ENCODE assay signal across 8 cellular contexts in genomic region chr20:63441777-63442493, GRCh38. TPM values are rescaled to one million over a fixed set of nuclear protein-coding genes. Genes with fewer than 3 reads are reported as not detected.
DNase-seq lines count a peak whose midpoint lies in the region; ATAC-seq and TF ChIP-seq lines count a peak whose summit lies in the region.

No MANE protein-coding gene starts in this region.

- H3K27ac ChIP-seq in 22Rv1: no peak overlapping the region
- no peak overlapping the region for H3K27ac ChIP-seq in fibroblast of lung (ENCODE audit: insufficient read depth, low read length)
- H3K27ac ChIP-seq in gastrocnemius medialis: no peak overlapping the region
- H3K27ac ChIP-seq in ascending aorta: no peak overlapping the region

- DNase-seq in NCI-H460 (ENCODE audit: extremely low read depth, low read depth) (peak; percentile 33), fibroblast of lung (ENCODE audit: low read depth in 2 of 2) (peak; percentile 8 to 26), gastrocnemius medialis (peak in 1 of 2 donors; percentile 34), NCI-H187 treated with DMSO at 0.1 percent for 48 hours (lab: John Stamatoyannopoulos, UW) (no peak), ascending aorta (ENCODE audit: low spot score in 2 of 2) (no peak)
- peak; percentile 61 for DNase-seq in activated CD8-positive, alpha-beta memory T cell treated with anti-CD3 and anti-CD28 coated beads, Interleukin-2, amount 50 U/mL, for 4 hours

- H3K27me3 ChIP-seq in fibroblast of lung (ENCODE audit: control insufficient read depth, insufficient read depth, low read length) (no peaks in the 10 kb centered on the region), gastrocnemius medialis (peaks cover under 1 to 10% (median 4%) of the 10 kb centered on the region in 3 donors), ascending aorta (no peaks in the 10 kb centered on the region)

- no peak overlapping the region for H3K4me3 ChIP-seq in fibroblast of lung (replicated peaks in 1 of 4; ENCODE audit: control extremely low read depth in 1 of 4, insufficient read depth in 1 of 4, low read depth in 3 of 4, low read length in 4 of 4)
- H3K4me3 ChIP-seq in gastrocnemius medialis: no peak overlapping the region
- no peak overlapping the region for H3K4me3 ChIP-seq in ascending aorta

- H4K20me1 ChIP-seq in fibroblast of lung (ENCODE audit: control insufficient read depth, extremely low read depth, insufficient read depth, low read length): no peaks in the 10 kb centered on the region

- H3K36me3 ChIP-seq in fibroblast of lung (ENCODE audit: control insufficient read depth, insufficient read depth, low read length) (no peaks in the 10 kb centered on the region), gastrocnemius medialis (no peaks in the 10 kb centered on the region), ascending aorta (no peaks in the 10 kb centered on the region)

- intact Hi-C loops in gastrocnemius medialis (cut with DNase I; ENCODE audit: low total_unique reads): no loop called here
- intact Hi-C loops in ascending aorta (cut with DNase I): no loop called here

- H3K79me2 ChIP-seq in fibroblast of lung (ENCODE audit: control insufficient read depth, insufficient read depth, low read length): no peaks in the 10 kb centered on the region

- H3K4me1 ChIP-seq in fibroblast of lung (ENCODE audit: control insufficient read depth, extremely low read depth, insufficient read depth, low read length) (no peaks in the 10 kb centered on the region), gastrocnemius medialis (no peaks in the 10 kb centered on the region), ascending aorta (no peaks in the 10 kb centered on the region)

- no peak for TF ChIP-seq POLR2A in gastrocnemius medialis (IDR thresholded peaks at IDR 0.05)

- TF ChIP-seq CTCF in 22Rv1 (IDR thresholded peaks at IDR 0.05) (peak; percentile 64), GM12874 (IDR thresholded peaks at IDR 0.05; ENCODE audit: insufficient read depth, low read depth, low read length) (peak; percentile 70), fibroblast of lung (conservative IDR thresholded peaks at IDR 0.05 in 1 of 2, IDR thresholded peaks at IDR 0.05 in 1 of 2; ENCODE audit: low read depth in 1 of 2, low read length in 2 of 2) (peak; percentile 8 to 37), gastrocnemius medialis (IDR thresholded peaks at IDR 0.05 in 4 of 5, conservative IDR thresholded peaks at IDR 0.05 in 1 of 5) (peak in 3 of 5 experiments; percentile 26 to 38 (median 35)), ascending aorta (IDR thresholded peaks at IDR 0.05) (no peak)

- no peak overlapping the region for H3K4me2 ChIP-seq in fibroblast of lung (ENCODE audit: extremely low read depth, insufficient read depth, low read length)

- H3K9me3 ChIP-seq in fibroblast of lung (ENCODE audit: control insufficient read depth, insufficient read depth, low read depth, low read length) (no peaks in the 10 kb centered on the region), gastrocnemius medialis (no peaks in the 10 kb centered on the region), ascending aorta (no peaks in the 10 kb centered on the region)

- no peak overlapping the region for H2AFZ ChIP-seq in fibroblast of lung (ENCODE audit: low read length)

- in situ Hi-C loops in gastrocnemius medialis (cut with MboI; ENCODE audit: low sequenced_read_pairs in 4 of 4): no loop called here

- peak in 1 of 2 donors; percentile 33 for ATAC-seq in gastrocnemius medialis

- no peak overlapping the region for H3K9ac ChIP-seq in fibroblast of lung (ENCODE audit: insufficient read depth, low read length)

RNA-seq across cellular contexts. Expression of gene KCNQ2, which starts 30.5 kb away (rescaled TPM):
- total RNA-seq in NCI-H460 (2014; rRNA removed; shearing (Covaris generic)): 0.17 TPM in 1 of 2 replicates, not detected in the other
- polyA plus RNA-seq in NCI-H460 (2014; cell fraction: nucleus; rRNA removed): 3.2 and 5.8 TPM in 2 replicates
- total RNA-seq in fibroblast of lung: not detected in 2 replicates
- polyA plus RNA-seq in fibroblast of lung: not detected in 2 replicates
- not detected in 2 replicates for polyA plus RNA-seq in fibroblast of lung (2012)
- not detected in 2 replicates for polyA minus RNA-seq in fibroblast of lung (ENCODE audit: low replicate concordance)
- total RNA-seq in gastrocnemius medialis: not detected
- not detected for total RNA-seq in ascending aorta

RNA-seq across cellular contexts. Expression of gene EEF1A2, which starts 56.9 kb away (rescaled TPM):
- total RNA-seq in NCI-H460 (2014; rRNA removed; shearing (Covaris generic)): 224 and 275 TPM in 2 replicates
- polyA plus RNA-seq in NCI-H460 (2014; cell fraction: nucleus; rRNA removed): 273 and 308 TPM in 2 replicates
- 1.7 and 2.6 TPM in 2 replicates for total RNA-seq in fibroblast of lung
- 0.16 and 0.46 TPM in 2 replicates for polyA plus RNA-seq in fibroblast of lung
- 0.52 and 1.7 TPM in 2 replicates for polyA plus RNA-seq in fibroblast of lung (2012)
- polyA minus RNA-seq in fibroblast of lung (ENCODE audit: low replicate concordance): 5.9 TPM in 1 of 2 replicates, not detected in the other
- 1,000 to 10,000 TPM; 1,736 to 2,603 (median 2,395) TPM for total RNA-seq in gastrocnemius medialis
- 1.1 TPM for total RNA-seq in ascending aorta

Comparison
In these comparisons a context has a peak if more than half of its experiments do, and no peak if none do; other contexts are left out.
1. CTCF ChIP-seq: peak in 22Rv1 (single experiment), GM12874 (single experiment), fibroblast of lung (2 of 2) and gastrocnemius medialis (3 of 5); none in ascending aorta (0 of 3).
2. DNase-seq: peak in NCI-H460 (single experiment), activated CD8-positive, alpha-beta memory T cell treated with anti-CD3 and anti-CD28 coated beads, Interleukin-2, amount 50 U/mL, for 4 hours (single experiment) and fibroblast of lung (2 of 2); none in NCI-H187 treated with DMSO at 0.1 percent for 48 hours (single experiment) and ascending aorta (0 of 2).
3. RNA of gene EEF1A2, which starts 56.9 kb away (total RNA-seq): 1,736 to 2,603 TPM in gastrocnemius medialis and 224 to 275 TPM in NCI-H460; 1.7 to 2.6 TPM in fibroblast of lung and 1.1 TPM in ascending aorta (single experiment); every median in the first group is over 10 times any median in the second.